ENCODE assay signal across 14 cellular contexts in the genomic region with DNA sequence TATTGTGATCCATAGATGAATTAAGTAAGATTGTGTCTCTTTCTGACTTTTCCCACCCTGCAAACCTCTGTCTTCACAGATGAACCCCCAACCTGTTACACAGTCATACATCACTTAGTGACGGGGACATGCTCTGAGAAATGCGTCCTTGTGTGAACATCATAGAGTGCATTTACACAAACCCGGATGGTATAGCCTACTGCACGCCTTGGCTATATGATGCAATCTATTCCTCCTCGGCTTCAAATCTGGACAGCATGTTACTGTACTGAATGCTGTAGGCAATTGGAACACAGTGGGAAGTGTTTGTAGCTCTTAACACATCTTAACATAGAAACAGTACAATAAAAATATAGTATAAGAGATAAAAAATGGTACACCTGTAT. TPM values are rescaled to one million over a fixed set of nuclear protein-coding genes. Genes with fewer than 3 reads are reported as not detected.
DNase-seq lines count a peak whose midpoint lies in the region; ATAC-seq and TF ChIP-seq lines count a peak whose summit lies in the region.
"Had no signal": no experiment of that assay in that cellular context is flagged by ENCODE, and none has a peak within 500 bp of the region (broad histone marks: within the 10 kb centered on the region; RNA-seq: fewer than 3 reads in every experiment).

No MANE protein-coding gene starts in this region.

- H3K4me2 ChIP-seq in OCI-LY3 (ENCODE audit: low read length): peak overlapping the region; percentile 87

- peak overlapping the region; percentile 95 for H3K27ac ChIP-seq in OCI-LY3 (ENCODE audit: low read length)

- H3K27me3 ChIP-seq in OCI-LY3 (ENCODE audit: low read depth, low read length): no peaks in the 10 kb centered on the region

- no peak for TF ChIP-seq CTCF in OCI-LY3 (IDR thresholded peaks at IDR 0.05; ENCODE audit: low read depth, low read length)

- H4K20me1 ChIP-seq in OCI-LY3 (ENCODE audit: insufficient read depth, low read length): no peaks in the 10 kb centered on the region

- no peaks in the 10 kb centered on the region for H3K79me2 ChIP-seq in OCI-LY3 (ENCODE audit: low read length)

- peak overlapping the region; percentile 63; the same call in 1 of the 2 replicates for H2AFZ ChIP-seq in OCI-LY3 (ENCODE audit: low read depth, low read length)

- H3K4me3 Mint-ChIP-seq in activated CD4-positive, alpha-beta T cell treated with anti-CD3 and anti-CD28 coated beads, Interleukin-2, amount 10 ng/mL, durations not matched to agents 7 days and 5 days: peak overlapping the region; percentile 81
- peak overlapping the region in 1 of 2 donors; percentile 7 for H3K4me3 Mint-ChIP-seq in stimulated activated naive B cell treated with anti-CD40 and anti-IgM and Interleukin-4, amounts not matched to agents 10 μg/mL and 1 μg/mL and 100 μg/mL, for 72 hours

- H3K4me3 ChIP-seq in OCI-LY3 (ENCODE audit: low read length): peak overlapping the region; percentile 56
- H3K4me3 ChIP-seq: skin epidermis had no signal

- peak overlapping the region; percentile 67 for H3K9ac ChIP-seq in OCI-LY3 (ENCODE audit: low read length)

- no peaks in the 10 kb centered on the region for H3K9me3 Mint-ChIP-seq in activated CD4-positive, alpha-beta T cell treated with anti-CD3 and anti-CD28 coated beads, Interleukin-2, amount 10 ng/mL, durations not matched to agents 7 days and 5 days
- no peaks in the 10 kb centered on the region for H3K9me3 Mint-ChIP-seq in stimulated activated naive B cell treated with anti-CD40 and anti-IgM and Interleukin-4, amounts not matched to agents 10 μg/mL and 1 μg/mL and 100 μg/mL, for 72 hours

- in situ Hi-C loops in KBM-7 (cut with MboI; ENCODE audit: low pct_unique_long_range_greater_than_20kb, low sequenced_read_pairs): loop anchor here (10.0 kb wide), 1 partner anchor 83 kb away; no protein-coding TSS in a partner anchor

- H3K27ac Mint-ChIP-seq in activated CD4-positive, alpha-beta T cell treated with anti-CD3 and anti-CD28 coated beads, Interleukin-2, amount 10 ng/mL, durations not matched to agents 7 days and 5 days: peak overlapping the region; percentile 98
- H3K27ac Mint-ChIP-seq in stimulated activated naive B cell treated with anti-CD40 and anti-IgM and Interleukin-4, amounts not matched to agents 10 μg/mL and 1 μg/mL and 100 μg/mL, for 72 hours: peak overlapping the region; percentile 96

- peaks cover 4% of the 10 kb centered on the region for H3K36me3 Mint-ChIP-seq in activated CD4-positive, alpha-beta T cell treated with anti-CD3 and anti-CD28 coated beads, Interleukin-2, amount 10 ng/mL, durations not matched to agents 7 days and 5 days (ENCODE audit: low read depth)
- peaks cover 0 to 2% of the 10 kb centered on the region in 2 donors for H3K36me3 Mint-ChIP-seq in stimulated activated naive B cell treated with anti-CD40 and anti-IgM and Interleukin-4, amounts not matched to agents 10 μg/mL and 1 μg/mL and 100 μg/mL, for 72 hours

- POLR2A ChIA-PET in activated CD4-positive, alpha-beta T cell treated with anti-CD3 and anti-CD28 coated beads, Interleukin-2, amount 10 ng/mL, durations not matched to agents 7 days and 5 days (lab: Charles Lee): no interaction called here

- no peaks in the 10 kb centered on the region for H3K9me3 ChIP-seq in OCI-LY3 (ENCODE audit: insufficient read depth, low read length)

- no peaks in the 10 kb centered on the region for H3K27me3 Mint-ChIP-seq in activated CD4-positive, alpha-beta T cell treated with anti-CD3 and anti-CD28 coated beads, Interleukin-2, amount 10 ng/mL, durations not matched to agents 7 days and 5 days
- peaks cover 8 to 9% of the 10 kb centered on the region in 2 donors for H3K27me3 Mint-ChIP-seq in stimulated activated naive B cell treated with anti-CD40 and anti-IgM and Interleukin-4, amounts not matched to agents 10 μg/mL and 1 μg/mL and 100 μg/mL, for 72 hours

- CTCF ChIA-PET in activated CD4-positive, alpha-beta T cell treated with anti-CD3 and anti-CD28 coated beads, Interleukin-2, amount 10 ng/mL, durations not matched to agents 7 days and 5 days (lab: Charles Lee): interaction anchor here (1.1 to 3.4 kb wide), 11 partner anchors 10 to 242 kb away, joined by 3 to 72 read pairs (median 11); a partner anchor contains a TSS

- DNase-seq in activated CD4-positive, alpha-beta T cell treated with anti-CD3 and anti-CD28 coated beads, Interleukin-2, amount 10 ng/mL, durations not matched to agents 7 days and 5 days: no peak
- no peak for DNase-seq in activated CD4-positive, alpha-beta T cell treated with anti-CD3 and anti-CD28 coated beads, Interleukin-2, amount 50 U/mL, for 48 hours
- DNase-seq in stimulated activated naive B cell treated with anti-CD40 and anti-IgM and Interleukin-4, amounts not matched to agents 10 μg/mL and 1 μg/mL and 100 μg/mL, for 72 hours: no peak
- DNase-seq in OCI-M1 (lab: John Stamatoyannopoulos, UW): no peak
- no peak for DNase-seq in KBM-7
- DNase-seq in NCI-H128 (lab: John Stamatoyannopoulos, UW; ENCODE audit: unreplicated experiment): no peak
- DNase-seq: NCI-H774 had no signal

- H3K4me1 ChIP-seq in OCI-LY3 (ENCODE audit: low read length): peaks cover 48% of the 10 kb centered on the region

- no peaks in the 10 kb centered on the region for H3K36me3 ChIP-seq in OCI-LY3 (replicated peaks; ENCODE audit: low read depth, low read length)

- peak; percentile 32 for ATAC-seq in HG02678 (IDR thresholded peaks at IDR 0.05; ENCODE audit: unreplicated experiment)
- ATAC-seq in stimulated activated naive B cell treated with anti-CD40 and anti-IgM and Interleukin-4, amounts not matched to agents 10 μg/mL and 1 μg/mL and 100 μg/mL, for 72 hours (replicated peaks): peak; percentile 76 to 77

- H3K4me1 Mint-ChIP-seq in activated CD4-positive, alpha-beta T cell treated with anti-CD3 and anti-CD28 coated beads, Interleukin-2, amount 10 ng/mL, durations not matched to agents 7 days and 5 days: peaks cover 44% of the 10 kb centered on the region
- H3K4me1 Mint-ChIP-seq in stimulated activated naive B cell treated with anti-CD40 and anti-IgM and Interleukin-4, amounts not matched to agents 10 μg/mL and 1 μg/mL and 100 μg/mL, for 72 hours: peaks cover 36 to 48% of the 10 kb centered on the region in 2 donors

RNA-seq across cellular contexts. Expression of a gene that starts 7.4 kb away (rescaled TPM):
- total RNA-seq in activated CD4-positive, alpha-beta T cell treated with anti-CD3 and anti-CD28 coated beads, Interleukin-2, amount 10 ng/mL, durations not matched to agents 7 days and 5 days: 100 to 1,000 TPM; 113 to 136 TPM
- total RNA-seq: A673, fibroblast of villous mesenchyme, HT-29 had no signal

RNA-seq across cellular contexts. Expression of a gene that starts 27.8 kb away (rescaled TPM):
- not detected for total RNA-seq in activated CD4-positive, alpha-beta T cell treated with anti-CD3 and anti-CD28 coated beads, Interleukin-2, amount 10 ng/mL, durations not matched to agents 7 days and 5 days
- total RNA-seq: A673, fibroblast of villous mesenchyme, HT-29, subcutaneous adipose tissue had no signal
